Comparison of ENCODE assay signal across 8 cellular contexts in the genomic region with DNA sequence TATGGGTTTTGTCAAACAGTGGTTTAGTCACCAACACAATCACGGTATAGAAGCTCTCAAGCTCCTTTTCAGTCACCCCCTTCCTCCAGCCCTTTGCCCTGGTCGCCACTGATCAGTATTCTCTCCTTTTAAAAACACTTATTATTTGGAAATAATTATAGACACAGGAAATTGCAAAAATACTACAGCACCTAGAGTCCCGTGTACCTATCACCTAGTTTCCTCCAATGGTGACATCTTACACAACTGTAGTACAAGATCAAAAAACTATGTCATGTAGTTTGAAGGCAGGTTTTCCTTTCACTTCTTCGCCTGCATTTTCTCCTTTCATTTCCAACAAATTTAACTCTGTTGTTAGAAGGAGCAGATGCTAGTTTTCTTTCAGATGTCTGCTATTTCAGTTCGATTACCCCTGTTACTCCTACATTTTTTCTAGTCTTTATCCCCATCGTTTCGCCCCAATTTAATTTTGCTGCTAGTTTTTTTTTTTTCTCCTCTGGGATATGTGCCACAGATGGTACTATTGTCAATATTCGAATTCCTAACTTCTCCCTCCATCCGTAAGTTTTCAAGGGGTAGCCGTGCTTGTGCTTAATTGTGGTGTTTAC. TPM values are rescaled to one million over a fixed set of nuclear protein-coding genes. Genes with fewer than 3 reads are reported as not detected.
DNase-seq lines count a peak whose midpoint lies in the region; ATAC-seq and TF ChIP-seq lines count a peak whose summit lies in the region.

No MANE protein-coding gene starts in this region.

- peak overlapping the region; percentile 37 to 86 (median 68) for H3K4me3 ChIP-seq in heart right ventricle
- H3K4me3 ChIP-seq in WERI-Rb-1 (ENCODE audit: low read depth, low read length) = peak overlapping the region; percentile 95
- H3K4me3 ChIP-seq in neutrophil (ENCODE audit: low read depth in 1 of 2, low read length in 1 of 2) = peak overlapping the region; percentile 70

- H3K27ac ChIP-seq in heart right ventricle (peak overlapping the region; percentile 97 to 100 (median 99)), KOPT-K1 (ENCODE audit: low read depth, low read length, poor library complexity, severe bottlenecking) (peak overlapping the region; percentile 94), WERI-Rb-1 (peak overlapping the region; percentile 99), neutrophil (peak overlapping the region; percentile 89)

- H3K27me3 ChIP-seq in heart right ventricle (no peaks in the 10 kb centered on the region), WERI-Rb-1 (ENCODE audit: insufficient read depth, low read depth, severe bottlenecking) (no peaks in the 10 kb centered on the region), neutrophil (no peaks in the 10 kb centered on the region)

- H3K9me3 ChIP-seq in heart right ventricle = no peaks in the 10 kb centered on the region
- no peaks in the 10 kb centered on the region for H3K9me3 ChIP-seq in KOPT-K1 (ENCODE audit: insufficient read depth, low read length, poor library complexity, severe bottlenecking)
- H3K9me3 ChIP-seq in WERI-Rb-1 (ENCODE audit: severe bottlenecking) = no peaks in the 10 kb centered on the region
- H3K9me3 ChIP-seq in neutrophil = no peaks in the 10 kb centered on the region

- DNase-seq in heart right ventricle = no peak
- no peak for DNase-seq in Right ventricle myocardium inferior (ENCODE audit: missing footprints)
- no peak for DNase-seq in WERI-Rb-1
- DNase-seq in fibroblast of gingiva (ENCODE audit: low read depth) = peak; percentile 13

- H3K36me3 ChIP-seq in heart right ventricle (peaks cover 0 to under 1% (median 0%) of the 10 kb centered on the region in 9 donors), KOPT-K1 (ENCODE audit: insufficient read depth, low read length) (peaks cover 1% of the 10 kb centered on the region; the same call in 1 of the 2 replicates), WERI-Rb-1 (no peaks in the 10 kb centered on the region), neutrophil (no peaks in the 10 kb centered on the region)

- ATAC-seq in heart right ventricle (peak in 1 of 8 donors; percentile 4), Right ventricle myocardium inferior (no peak), GM18519 (IDR thresholded peaks at IDR 0.05; ENCODE audit: low FRiP score, unreplicated experiment) (no peak), HG02870 (IDR thresholded peaks at IDR 0.05; ENCODE audit: unreplicated experiment) (no peak)

- intact Hi-C loops in heart right ventricle (cut with DNase I) (loop anchor here in 7 of 10 donors (2.0 to 10.0 kb wide), 9 partner anchors 116 to 466 kb away; a partner anchor contains a TSS), Right ventricle myocardium inferior (cut with DNase I) (loop anchor here (5.0 kb wide), 2 partner anchors 114 to 464 kb away; no protein-coding TSS in a partner anchor)

- TF ChIP-seq CTCF in heart right ventricle (IDR thresholded peaks at IDR 0.05) = no peak
- TF ChIP-seq CTCF in WERI-Rb-1 (IDR thresholded peaks at IDR 0.05; ENCODE audit: low read depth, low read length) = no peak
- no peak for TF ChIP-seq CTCF in neutrophil (IDR thresholded peaks at IDR 0.05)

- peaks cover 0 to 20% (median 0%) of the 10 kb centered on the region in 9 donors for H3K4me1 ChIP-seq in heart right ventricle
- peaks cover 13 to 14% of the 10 kb centered on the region in 2 experiments for H3K4me1 ChIP-seq in neutrophil (ENCODE audit: control insufficient read depth in 1 of 2, insufficient read depth in 1 of 2, low read depth in 1 of 2, low read length in 1 of 2)

- 1 to 2% methylated on average over 10 of the region's 10 CpGs for WGBS in heart right ventricle, 2 donors

RNA-seq across cellular contexts. Expression of a gene that starts 0.6 kb away (rescaled TPM):
- total RNA-seq in heart right ventricle (1 to 10 TPM; 4.6 to 8.0 (median 7.2) TPM), Right ventricle myocardium inferior (3.9 TPM)
- 1 to 10 TPM; 4.8 to 5.0 TPM for polyA plus RNA-seq in heart right ventricle
